ENCODE assay signal across 18 cellular contexts in genomic region chrX:101686574-101686973, GRCh38.
"Had no signal": no experiment of that assay in that cellular context is flagged by ENCODE, and none has a peak within 500 bp of the region (broad histone marks: within the 10 kb centered on the region; RNA-seq: fewer than 3 reads in every experiment).

No MANE protein-coding gene starts in this region.

- H3K27me3 Mint-ChIP-seq: type B pancreatic cell had no signal

- H3K4me3 ChIP-seq: coronary artery, heart left ventricle, right atrium auricular region, sigmoid colon, skin epidermis, thyroid gland had no signal

- H3K27me3 ChIP-seq: right atrium auricular region, sigmoid colon, thyroid gland had no signal

- H3K27ac Mint-ChIP-seq: natural killer cell treated with Interleukin-12 subunit alpha and Interleukin-12 subunit beta and Interleukin-15 and Interleukin-18, amount 100 ng/mL, for 72 hours; type B pancreatic cell had no signal

- H3K9me3 Mint-ChIP-seq: natural killer cell treated with Interleukin-12 subunit alpha and Interleukin-12 subunit beta and Interleukin-15 and Interleukin-18, amount 100 ng/mL, for 72 hours; type B pancreatic cell had no signal

- H3K36me3 Mint-ChIP-seq: natural killer cell treated with Interleukin-12 subunit alpha and Interleukin-12 subunit beta and Interleukin-15 and Interleukin-18, amount 100 ng/mL, for 72 hours; type B pancreatic cell had no signal

- H3K36me3 ChIP-seq: heart left ventricle, right atrium auricular region, sigmoid colon, thyroid gland had no signal

- H3K9me3 ChIP-seq: heart left ventricle, right atrium auricular region, sigmoid colon, thyroid gland had no signal

- ATAC-seq: heart left ventricle; left lobe of liver; natural killer cell treated with Interleukin-12 subunit alpha and Interleukin-12 subunit beta and Interleukin-15 and Interleukin-18, amount 100 ng/mL, for 72 hours had no signal

- H3K27ac ChIP-seq: coronary artery, heart left ventricle, right atrium auricular region, sigmoid colon, skin epidermis, thyroid gland had no signal

- DNase-seq: cerebellar nuclear complex; effector CD4-positive, alpha-beta T cell; heart left ventricle; hippocampal formation; mammary epithelial cell; midbrain; occipital lobe; sigmoid colon; stimulated activated CD4-positive, alpha-beta T cell treated with anti-CD3 and anti-CD28 coated beads, Interleukin-2, amount 100 ng/mL, for 24 hours; stimulated activated naive CD4-positive, alpha-beta T cell; thyroid gland had no signal

- H3K4me3 Mint-ChIP-seq: endodermal cell; natural killer cell treated with Interleukin-12 subunit alpha and Interleukin-12 subunit beta and Interleukin-15 and Interleukin-18, amount 100 ng/mL, for 72 hours; type B pancreatic cell had no signal

- H3K4me1 ChIP-seq: heart left ventricle, right atrium auricular region, sigmoid colon had no signal
